ENCODE assay signal across 13 cellular contexts in the genomic region with DNA sequence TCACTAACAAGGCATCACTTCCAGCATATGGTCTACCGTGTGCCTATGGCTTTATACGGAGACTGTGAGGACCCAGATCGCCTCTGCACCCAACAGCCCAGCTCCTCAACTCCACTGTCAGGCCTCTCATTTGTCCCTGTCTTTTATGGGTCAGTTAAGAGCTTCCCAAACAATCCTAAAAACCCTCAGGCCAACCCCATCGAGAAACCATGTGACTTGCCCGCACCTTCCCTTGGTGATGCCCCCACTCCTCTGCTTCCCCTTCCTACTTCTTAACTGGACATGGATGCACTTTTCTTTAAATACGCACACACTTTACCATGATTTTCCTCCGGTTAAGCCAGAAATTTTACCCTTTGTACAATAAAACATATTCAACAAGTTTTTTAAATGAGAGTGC. TPM values are rescaled to one million over a fixed set of nuclear protein-coding genes. Genes with fewer than 3 reads are reported as not detected.
DNase-seq lines count a peak whose midpoint lies in the region; TF ChIP-seq lines count a peak whose summit lies in the region.
"Had no signal": no experiment of that assay in that cellular context is flagged by ENCODE, and none has a peak within 500 bp of the region (broad histone marks: within the 10 kb centered on the region; RNA-seq: fewer than 3 reads in every experiment).

No MANE protein-coding gene starts in this region.

- H4K8ac ChIP-seq in trophoblast cell (ENCODE audit: low read depth, low read length): peak overlapping the region; percentile 80

- peak overlapping the region; percentile 81 for H3K4ac ChIP-seq in trophoblast cell (ENCODE audit: low read depth, low read length)

- WGBS in endodermal cell (ENCODE audit: insufficient coverage in 1 of 2, insufficient read length in 1 of 2), 2 experiments: 90 to 91% methylated on average over 5 to 7 of the region's 7 CpGs
- no CpG with 5 or more reads among the region's 7 CpGs for WGBS in trophoblast cell (ENCODE audit: extremely low coverage, insufficient coverage, insufficient read length)

- no peaks in the 10 kb centered on the region for H3K9me3 Mint-ChIP-seq in endodermal cell
- H3K9me3 Mint-ChIP-seq: activated naive CD4-positive, alpha-beta T cell treated with anti-CD3 and anti-CD28 coated beads, Interleukin-2, amount 10 ng/mL, durations not matched to agents 7 days and 5 days had no signal

- intact Hi-C loops in uterus (cut with DNase I; ENCODE audit: low total_unique reads): no loop called here

- peak overlapping the region; percentile 87 for H3K18ac ChIP-seq in trophoblast cell (ENCODE audit: low read length)

- peak overlapping the region; percentile 90 for H3K14ac ChIP-seq in trophoblast cell (ENCODE audit: low read length)

- H3K4me3 Mint-ChIP-seq in endodermal cell: no peak overlapping the region
- H3K4me3 Mint-ChIP-seq: activated naive CD4-positive, alpha-beta T cell treated with anti-CD3 and anti-CD28 coated beads, Interleukin-2, amount 10 ng/mL, durations not matched to agents 7 days and 5 days had no signal

- peaks cover 10% of the 10 kb centered on the region for H3K79me2 ChIP-seq in trophoblast cell (ENCODE audit: control insufficient read depth, insufficient read depth, low read length, poor library complexity)

- TF ChIP-seq CTCF in endodermal cell (conservative IDR thresholded peaks at IDR 0.05) (no peak), uterus (IDR thresholded peaks at IDR 0.05) (no peak)

- H3K79me1 ChIP-seq in trophoblast cell (ENCODE audit: low read length): peaks cover 10% of the 10 kb centered on the region

- no peaks in the 10 kb centered on the region for H3K27me3 Mint-ChIP-seq in endodermal cell (ENCODE audit: insufficient read depth)

- peak overlapping the region; percentile 96 for H2AK5ac ChIP-seq in trophoblast cell (ENCODE audit: low read length)

- H3K23ac ChIP-seq in trophoblast cell (ENCODE audit: low read length): no peak overlapping the region

- H3K36me3 Mint-ChIP-seq in endodermal cell (ENCODE audit: low read depth): peaks cover 58% of the 10 kb centered on the region
- H3K36me3 Mint-ChIP-seq: activated naive CD4-positive, alpha-beta T cell treated with anti-CD3 and anti-CD28 coated beads, Interleukin-2, amount 10 ng/mL, durations not matched to agents 7 days and 5 days had no signal

- H3K36me3 ChIP-seq in BLaER1: peaks cover 6% of the 10 kb centered on the region; the same call in 1 of the 2 replicates
- H3K36me3 ChIP-seq in endodermal cell (ENCODE audit: control insufficient read depth, insufficient read depth, low read length): peaks cover 14% of the 10 kb centered on the region
- peaks cover 3 to 4% of the 10 kb centered on the region in 2 experiments for H3K36me3 ChIP-seq in trophoblast cell (ENCODE audit: control insufficient read depth in 1 of 2, insufficient read depth in 2 of 2, low read length in 2 of 2)
- no peaks in the 10 kb centered on the region for H3K36me3 ChIP-seq in uterus
- H3K36me3 ChIP-seq: neutrophil had no signal

- H2BK120ac ChIP-seq in trophoblast cell (ENCODE audit: insufficient read depth, low read length, poor library complexity): peak overlapping the region; percentile 98

- no peak overlapping the region for H4K12ac ChIP-seq in trophoblast cell (ENCODE audit: low read depth, low read length)

- H3K4me2 ChIP-seq in BLaER1 (peak overlapping the region; percentile 19), trophoblast cell (ENCODE audit: low read length) (peak overlapping the region; percentile 7)

- no peaks in the 10 kb centered on the region for H3K9me3 ChIP-seq in BLaER1
- no peaks in the 10 kb centered on the region for H3K9me3 ChIP-seq in endodermal cell (ENCODE audit: control insufficient read depth, low read length)
- H3K9me3 ChIP-seq in trophoblast cell (ENCODE audit: insufficient read depth, low read depth, low read length): peaks cover 2% of the 10 kb centered on the region
- no peaks in the 10 kb centered on the region for H3K9me3 ChIP-seq in uterus
- H3K9me3 ChIP-seq: neutrophil had no signal

- peaks cover 8% of the 10 kb centered on the region for H3K4me1 Mint-ChIP-seq in endodermal cell
- H3K4me1 Mint-ChIP-seq: activated naive CD4-positive, alpha-beta T cell treated with anti-CD3 and anti-CD28 coated beads, Interleukin-2, amount 10 ng/mL, durations not matched to agents 7 days and 5 days had no signal

- H3K27ac Mint-ChIP-seq in endodermal cell: peak overlapping the region; percentile 76
- H3K27ac Mint-ChIP-seq: activated naive CD4-positive, alpha-beta T cell treated with anti-CD3 and anti-CD28 coated beads, Interleukin-2, amount 10 ng/mL, durations not matched to agents 7 days and 5 days had no signal

- H3K9ac ChIP-seq in BLaER1 (no peak overlapping the region), endodermal cell (ENCODE audit: extremely low read depth, low read length, poor library complexity, severe bottlenecking) (no peak overlapping the region), trophoblast cell (ENCODE audit: low read length) (no peak overlapping the region)

- peaks cover 10% of the 10 kb centered on the region for H3K4me1 ChIP-seq in BLaER1
- no peaks in the 10 kb centered on the region for H3K4me1 ChIP-seq in endodermal cell (ENCODE audit: control insufficient read depth, insufficient read depth, low read length)
- H3K4me1 ChIP-seq in trophoblast cell (ENCODE audit: control insufficient read depth in 1 of 2, insufficient read depth in 2 of 2, low read length in 2 of 2): peaks cover 15 to 17% of the 10 kb centered on the region in 2 experiments
- no peaks in the 10 kb centered on the region for H3K4me1 ChIP-seq in uterus

- H2BK12ac ChIP-seq in trophoblast cell (ENCODE audit: low read length): peak overlapping the region; percentile 100

- no peak overlapping the region for H2AFZ ChIP-seq in trophoblast cell (ENCODE audit: insufficient read depth, low read length, poor library complexity)

- TF ChIP-seq POLR2A in uterus (IDR thresholded peaks at IDR 0.05): no peak

- H3K27ac ChIP-seq in BLaER1 (no peak overlapping the region), endodermal cell (ENCODE audit: low read depth, low read length) (no peak overlapping the region), trophoblast cell (ENCODE audit: low read depth, low read length) (peak overlapping the region; percentile 99), uterus (no peak overlapping the region)
- H3K27ac ChIP-seq: neutrophil had no signal

- H3K4me3 ChIP-seq in BLaER1 (no peak overlapping the region), endodermal cell (ENCODE audit: low read length) (no peak overlapping the region), trophoblast cell (ENCODE audit: low read depth, low read length) (no peak overlapping the region), uterus (no peak overlapping the region)

- H3K27me3 ChIP-seq in BLaER1: no peaks in the 10 kb centered on the region
- no peaks in the 10 kb centered on the region for H3K27me3 ChIP-seq in endodermal cell (ENCODE audit: control insufficient read depth, insufficient read depth, low read length, poor library complexity, severe bottlenecking)
- no peaks in the 10 kb centered on the region for H3K27me3 ChIP-seq in trophoblast cell (ENCODE audit: insufficient read depth, low read length)
- H3K27me3 ChIP-seq in uterus: no peaks in the 10 kb centered on the region
- H3K27me3 ChIP-seq: neutrophil had no signal

- peak overlapping the region; percentile 97 for H4K91ac ChIP-seq in trophoblast cell (ENCODE audit: low read depth, low read length)

- peak overlapping the region; percentile 97 for H2BK5ac ChIP-seq in trophoblast cell (ENCODE audit: low read depth, low read length, poor library complexity)

- DNase-seq in LoVo (ENCODE audit: low spot score) (peak; percentile 16), endodermal cell (no peak), trophoblast cell (peak; percentile 77 to 80), inferior parietal cortex (ENCODE audit: extremely low spot score) (no peak), uterus (no peak), ecto neural progenitor cell (ENCODE audit: low spot score) (no peak), dermis blood vessel endothelial cell (no peak)
- DNase-seq: activated CD8-positive, alpha-beta memory T cell treated with anti-CD3 and anti-CD28 coated beads for 24 hours; activated naive CD4-positive, alpha-beta T cell treated with anti-CD3 and anti-CD28 coated beads, Interleukin-2, amount 10 ng/mL, durations not matched to agents 7 days and 5 days; NCI-H345; stimulated activated CD4-positive, alpha-beta T cell treated with anti-CD3 and anti-CD28 coated beads, Interleukin-12 subunit alpha, Interleukin-12 subunit beta, amount 100 ng/mL, for 4 hours had no signal

- no peaks in the 10 kb centered on the region for H4K20me1 ChIP-seq in BLaER1

RNA-seq across cellular contexts. Expression of a gene that starts 46.8 kb away (rescaled TPM):
- total RNA-seq in endodermal cell (10 to 100 TPM; 30.5 to 38.4 TPM), uterus (1 to 10 TPM in 3 of 4 donors, not detected in 1; 1.0 to 4.3 (median 2.1) TPM), dermis blood vessel endothelial cell (0.84 and 1.4 TPM in 2 replicates)
- 13.3 TPM for polyA plus RNA-seq in endodermal cell (2013, experiment 1 of 2)
- 12.8 TPM for polyA plus RNA-seq in endodermal cell (2013, experiment 2 of 2)
- 43.3 and 44.5 TPM in 2 replicates for polyA plus RNA-seq in trophoblast cell (2013)

Comparison
In these comparisons a context has a peak if more than half of its experiments do, and no peak if none do; other contexts are left out.
1. DNase-seq: peak in LoVo (single experiment) and trophoblast cell (2 of 2); none in endodermal cell (single experiment), inferior parietal cortex (single experiment), uterus (0 of 2), ecto neural progenitor cell (single experiment) and dermis blood vessel endothelial cell (single experiment).
2. RNA of a gene that starts 46.8 kb away (total RNA-seq): 30.5 to 38.4 TPM in endodermal cell; 1.0 to 4.3 TPM in uterus and 0.84 to 1.4 TPM in dermis blood vessel endothelial cell; every median in the first group is over 4 times any median in the second.